Comparison of ENCODE assay signal across 21 cellular contexts in the genomic region with DNA sequence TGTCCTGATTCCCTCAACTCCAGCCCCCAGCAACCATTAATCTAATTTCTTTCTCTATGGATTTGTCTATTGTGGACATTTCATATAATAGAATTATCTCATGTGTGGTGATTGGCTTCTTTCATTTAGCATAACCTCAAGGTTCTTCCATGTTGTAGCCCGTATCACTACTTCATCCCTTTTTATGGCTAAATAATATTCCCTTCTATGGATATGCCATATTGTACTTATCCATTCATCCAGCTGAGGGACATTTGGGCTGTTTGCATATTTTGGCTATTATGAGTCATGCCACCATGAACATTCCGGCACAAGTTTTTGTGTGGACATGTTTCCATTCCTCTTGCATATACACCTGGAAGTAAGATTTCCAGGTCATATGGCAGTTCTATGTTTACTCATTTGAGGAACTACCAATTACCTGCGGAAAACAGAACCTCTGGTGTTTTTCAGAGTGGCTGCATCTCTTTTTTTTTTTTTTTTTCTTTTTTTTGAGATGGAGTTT.
A peak's percentile ranks its signal among the peaks of the same experiment; 100 is the strongest.
DNase-seq lines count a peak whose midpoint lies in the region; ATAC-seq, FAIRE-seq and TF ChIP-seq lines count a peak whose summit lies in the region.
"Had no signal": no experiment of that assay in that cellular context is flagged by ENCODE, and none has a peak within 500 bp of the region (broad histone marks: within the 10 kb centered on the region; RNA-seq: fewer than 3 reads in every experiment).

No MANE protein-coding gene starts in this region.

- no TSS peak for BruUV-seq in HCT116 (replicated peaks; lab: Mats Ljungman, UMichigan)
- BruUV-seq in PC-3 (replicated peaks; lab: Mats Ljungman, UMichigan): no TSS peak

- TF ChIP-seq CTCF in HCT116 (IDR thresholded peaks at IDR 0.05 in 2 of 3, conservative IDR thresholded peaks at IDR 0.05 in 1 of 3; ENCODE audit: borderline replicate concordance in 1 of 3, insufficient read depth in 1 of 3, low read depth in 2 of 3, low read length in 2 of 3) (no peak), PC-3 (conservative IDR thresholded peaks at IDR 0.05; ENCODE audit: low read depth, low read length) (no peak), bronchial epithelial cell (IDR thresholded peaks at IDR 0.05; ENCODE audit: insufficient read depth, low read length, severe bottlenecking) (no peak)

- H3K9ac ChIP-seq in HCT116 (ENCODE audit: low read length) (no peak overlapping the region), PC-3 (ENCODE audit: low read length) (no peak overlapping the region)
- H3K9ac ChIP-seq: GM23248 had no signal

- H3K9me3 ChIP-seq in HCT116 (ENCODE audit: control insufficient read depth in 1 of 2, insufficient read depth in 1 of 2, low read depth in 1 of 2, low read length in 2 of 2) (no peaks in the 10 kb centered on the region), PC-3 (ENCODE audit: low read length) (no peaks in the 10 kb centered on the region), MG63 (peaks cover 3% of the 10 kb centered on the region; the same call in 1 of the 2 replicates)
- H3K9me3 ChIP-seq: Caco-2, HAP-1 had no signal

- no peak for ATAC-seq in HCT116
- ATAC-seq in PC-3: no peak
- ATAC-seq in stimulated activated memory B cell treated with anti-CD40 and anti-IgM and Interleukin-4, amounts not matched to agents 10 μg/mL and 1 μg/mL and 100 μg/mL, for 72 hours: no peak
- no peak for ATAC-seq in GM21390 (IDR thresholded peaks at IDR 0.05; ENCODE audit: unreplicated experiment)
- ATAC-seq in HG02870 (IDR thresholded peaks at IDR 0.05; ENCODE audit: unreplicated experiment): no peak
- ATAC-seq: HepG2 had no signal

- no peak for DNase-seq in HCT116 (ENCODE audit: low read depth, low spot score)
- DNase-seq in PC-3: peak; percentile 30
- DNase-seq in bronchial epithelial cell (ENCODE audit: low read depth): peak; percentile 80
- DNase-seq in MG63: no peak
- DNase-seq: AML-193; Caco-2; CD4-positive, alpha-beta T cell; GM23248; HFFc6 had no signal

- CTCF ChIA-PET in HCT116 (lab: Charles Lee): no interaction called here
- CTCF ChIA-PET in PC-3 (lab: Charles Lee): no interaction called here

- intact Hi-C loops in HCT116 (cut with micrococcal nuclease) (no loop called here), PC-3 (cut with micrococcal nuclease) (no loop called here)

- H3K79me2 ChIP-seq in HCT116 (ENCODE audit: insufficient read depth, low read length) (no peaks in the 10 kb centered on the region), PC-3 (ENCODE audit: low read length) (no peaks in the 10 kb centered on the region)

- H3K4me3 ChIP-seq in HCT116 (replicated peaks in 1 of 2; ENCODE audit: low read depth in 1 of 2, low read length in 2 of 2) (no peak overlapping the region), PC-3 (ENCODE audit: low read length) (no peak overlapping the region), bronchial epithelial cell (ENCODE audit: low read depth, low read length) (no peak overlapping the region), MG63 (no peak overlapping the region)
- H3K4me3 ChIP-seq: GM23248, HAP-1 had no signal

- H3K27ac Mint-ChIP-seq in stimulated activated memory B cell treated with anti-CD40 and anti-IgM and Interleukin-4, amounts not matched to agents 10 μg/mL and 1 μg/mL and 100 μg/mL, for 72 hours: peak overlapping the region; percentile 37
- H3K27ac Mint-ChIP-seq: CD4-positive, alpha-beta T cell; HFFc6; IgD-negative memory B cell had no signal

- H3K27ac ChIP-seq in HCT116 (ENCODE audit: low read depth, low read length) (no peak overlapping the region), PC-3 (ENCODE audit: low read length) (no peak overlapping the region)
- H3K27ac ChIP-seq: C4-2B, GM23248 had no signal

- H3K27me3 ChIP-seq in HCT116 (ENCODE audit: insufficient read depth, low read length): no peaks in the 10 kb centered on the region
- no peaks in the 10 kb centered on the region for H3K27me3 ChIP-seq in PC-3 (ENCODE audit: low read length)
- H3K27me3 ChIP-seq in bronchial epithelial cell (ENCODE audit: control insufficient read depth, insufficient read depth, low read length): no peaks in the 10 kb centered on the region
- H3K27me3 ChIP-seq in MG63: no peaks in the 10 kb centered on the region

- H3K4me2 ChIP-seq in HCT116 (ENCODE audit: low read length): no peak overlapping the region
- H3K4me2 ChIP-seq in PC-3 (ENCODE audit: low read length): no peak overlapping the region

- no peak for TF ChIP-seq RAD21 in HCT116 (IDR thresholded peaks at IDR 0.05; ENCODE audit: low read depth)

- H3K4me1 ChIP-seq in HCT116 (ENCODE audit: control insufficient read depth in 1 of 2, insufficient read depth in 2 of 2, low read length in 2 of 2) (peaks cover 22 to 41% of the 10 kb centered on the region in 2 experiments), PC-3 (ENCODE audit: insufficient read depth, low read length) (peaks cover 25% of the 10 kb centered on the region)

- no peak for FAIRE-seq in bronchial epithelial cell (lab: Jason Lieb, UNC)
- FAIRE-seq: A204.1, D721Med, G401.6, GM12891, GM19239, HepG2 had no signal

- no peaks in the 10 kb centered on the region for H3K36me3 Mint-ChIP-seq in stimulated activated memory B cell treated with anti-CD40 and anti-IgM and Interleukin-4, amounts not matched to agents 10 μg/mL and 1 μg/mL and 100 μg/mL, for 72 hours

- POLR2A ChIA-PET in HCT116 (lab: Charles Lee) (no interaction called here), PC-3 (lab: Charles Lee; ENCODE audit: unreplicated experiment) (no interaction called here)

- H4K20me1 ChIP-seq in HCT116 (ENCODE audit: insufficient read depth) (no peaks in the 10 kb centered on the region), PC-3 (ENCODE audit: low read length) (no peaks in the 10 kb centered on the region)

- H3K9me3 Mint-ChIP-seq in stimulated activated memory B cell treated with anti-CD40 and anti-IgM and Interleukin-4, amounts not matched to agents 10 μg/mL and 1 μg/mL and 100 μg/mL, for 72 hours: peaks cover 2% of the 10 kb centered on the region
- H3K9me3 Mint-ChIP-seq: CD4-positive, alpha-beta T cell; IgD-negative memory B cell had no signal

- H3K27me3 Mint-ChIP-seq in stimulated activated memory B cell treated with anti-CD40 and anti-IgM and Interleukin-4, amounts not matched to agents 10 μg/mL and 1 μg/mL and 100 μg/mL, for 72 hours: no peaks in the 10 kb centered on the region
- H3K27me3 Mint-ChIP-seq: CD4-positive, alpha-beta T cell; IgD-negative memory B cell had no signal

- TF ChIP-seq POLR2A in HCT116 (IDR thresholded peaks at IDR 0.05; ENCODE audit: borderline replicate concordance, extremely low read depth, insufficient read depth, insufficient read length): no peak

- H2AFZ ChIP-seq in HCT116 (ENCODE audit: low read depth, low read length, poor library complexity, severe bottlenecking): peak overlapping the region; percentile 50
- no peak overlapping the region for H2AFZ ChIP-seq in PC-3 (ENCODE audit: low read length)
- H2AFZ ChIP-seq: GM23248 had no signal

- peaks cover 28% of the 10 kb centered on the region for H3K4me1 Mint-ChIP-seq in stimulated activated memory B cell treated with anti-CD40 and anti-IgM and Interleukin-4, amounts not matched to agents 10 μg/mL and 1 μg/mL and 100 μg/mL, for 72 hours

- no peak overlapping the region for H3K4me3 Mint-ChIP-seq in stimulated activated memory B cell treated with anti-CD40 and anti-IgM and Interleukin-4, amounts not matched to agents 10 μg/mL and 1 μg/mL and 100 μg/mL, for 72 hours
- H3K4me3 Mint-ChIP-seq: CD4-positive, alpha-beta T cell; HFFc6; IgD-negative memory B cell had no signal

- H3F3A ChIP-seq in PC-3 (ENCODE audit: low read length, unreplicated experiment): peaks cover 3% of the 10 kb centered on the region

- H3K36me3 ChIP-seq in HCT116 (ENCODE audit: control insufficient read depth in 1 of 2, insufficient read depth in 2 of 2, low read length in 2 of 2): no peaks in the 10 kb centered on the region
- no peaks in the 10 kb centered on the region for H3K36me3 ChIP-seq in PC-3 (ENCODE audit: low read depth, low read length)
- no peaks in the 10 kb centered on the region for H3K36me3 ChIP-seq in bronchial epithelial cell (ENCODE audit: control insufficient read depth, insufficient read depth, low read length)
- H3K36me3 ChIP-seq in MG63: no peaks in the 10 kb centered on the region
- H3K36me3 ChIP-seq: HAP-1 had no signal

- RAD21 ChIA-PET in HCT116 (lab: Charles Lee; ENCODE audit: low non-redundant PET in 1 of 2, low total read pairs in 2 of 2, uncharacterized antibody in 2 of 2, unreplicated experiment in 2 of 2): no interaction called here

- H3K9me2 ChIP-seq in HCT116 (ENCODE audit: insufficient read depth): no peaks in the 10 kb centered on the region
- H3K9me2 ChIP-seq in PC-3 (replicated peaks; ENCODE audit: low read length): no peaks in the 10 kb centered on the region

TF ChIP-seq in HCT116, 20 proteins besides CTCF, POLR2A, EP300 and RAD21:
- TF ChIP-seq, protein P1, sequence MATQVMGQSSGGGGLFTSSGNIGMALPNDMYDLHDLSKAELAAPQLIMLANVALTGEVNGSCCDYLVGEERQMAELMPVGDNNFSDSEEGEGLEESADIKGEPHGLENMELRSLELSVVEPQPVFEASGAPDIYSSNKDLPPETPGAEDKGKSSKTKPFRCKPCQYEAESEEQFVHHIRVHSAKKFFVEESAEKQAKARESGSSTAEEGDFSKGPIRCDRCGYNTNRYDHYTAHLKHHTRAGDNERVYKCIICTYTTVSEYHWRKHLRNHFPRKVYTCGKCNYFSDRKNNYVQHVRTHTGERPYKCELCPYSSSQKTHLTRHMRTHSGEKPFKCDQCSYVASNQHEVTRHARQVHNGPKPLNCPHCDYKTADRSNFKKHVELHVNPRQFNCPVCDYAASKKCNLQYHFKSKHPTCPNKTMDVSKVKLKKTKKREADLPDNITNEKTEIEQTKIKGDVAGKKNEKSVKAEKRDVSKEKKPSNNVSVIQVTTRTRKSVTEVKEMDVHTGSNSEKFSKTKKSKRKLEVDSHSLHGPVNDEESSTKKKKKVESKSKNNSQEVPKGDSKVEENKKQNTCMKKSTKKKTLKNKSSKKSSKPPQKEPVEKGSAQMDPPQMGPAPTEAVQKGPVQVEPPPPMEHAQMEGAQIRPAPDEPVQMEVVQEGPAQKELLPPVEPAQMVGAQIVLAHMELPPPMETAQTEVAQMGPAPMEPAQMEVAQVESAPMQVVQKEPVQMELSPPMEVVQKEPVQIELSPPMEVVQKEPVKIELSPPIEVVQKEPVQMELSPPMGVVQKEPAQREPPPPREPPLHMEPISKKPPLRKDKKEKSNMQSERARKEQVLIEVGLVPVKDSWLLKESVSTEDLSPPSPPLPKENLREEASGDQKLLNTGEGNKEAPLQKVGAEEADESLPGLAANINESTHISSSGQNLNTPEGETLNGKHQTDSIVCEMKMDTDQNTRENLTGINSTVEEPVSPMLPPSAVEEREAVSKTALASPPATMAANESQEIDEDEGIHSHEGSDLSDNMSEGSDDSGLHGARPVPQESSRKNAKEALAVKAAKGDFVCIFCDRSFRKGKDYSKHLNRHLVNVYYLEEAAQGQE (IDR thresholded peaks at IDR 0.05; ENCODE audit: low read depth): no peak
- TF ChIP-seq FOSL1 (IDR thresholded peaks at IDR 0.05; ENCODE audit: low read depth) (no peak), EZH2phosphoT487 (IDR thresholded peaks at IDR 0.05; ENCODE audit: borderline replicate concordance) (no peak)

Comparison
In these comparisons a context has a peak if more than half of its experiments do, and no peak if none do; other contexts are left out.
1. DNase-seq: peak in PC-3 (single experiment) and bronchial epithelial cell (single experiment); none in HCT116 (single experiment) and MG63 (single experiment).